ENCODE assay signal across 8 cellular contexts in genomic region chr5:128081111-128081865, GRCh38. TPM values are rescaled to one million over a fixed set of nuclear protein-coding genes. Genes with fewer than 3 reads are reported as not detected.
DNase-seq lines count a peak whose midpoint lies in the region; ATAC-seq and TF ChIP-seq lines count a peak whose summit lies in the region.

No MANE protein-coding gene starts in this region.

- peaks cover 0 to 37% of the 10 kb centered on the region in 2 donors for H3K4me1 ChIP-seq in right atrium auricular region
- no peaks in the 10 kb centered on the region for H3K4me1 ChIP-seq in right cardiac atrium (ENCODE audit: control insufficient read depth, insufficient read depth, low read length)
- H3K4me1 ChIP-seq in left lung, result peaks cover 15 to 56% of the 10 kb centered on the region in 2 donors
- H3K4me1 ChIP-seq in aorta (ENCODE audit: control insufficient read depth in 1 of 2, insufficient read depth in 2 of 2, low read length in 2 of 2), result peaks cover 0 to 3% of the 10 kb centered on the region in 2 donors

- H3K4me3 ChIP-seq in right atrium auricular region, result peak overlapping the region; percentile 81 to 86
- no peak overlapping the region for H3K4me3 ChIP-seq in right cardiac atrium (ENCODE audit: low read length)
- peak overlapping the region in 1 of 2 donors; percentile 89 for H3K4me3 ChIP-seq in left lung
- H3K4me3 ChIP-seq in aorta (ENCODE audit: low read length in 2 of 2), result peak overlapping the region; percentile 4 to 93

- ATAC-seq in right cardiac atrium, result no peak
- no peak for ATAC-seq in activated CD8-positive, alpha-beta T cell treated with anti-CD3 and anti-CD28 coated beads, Interleukin-2, amount 10 ng/mL, durations not matched to agents 7 days and 5 days
- ATAC-seq in left lung, result no peak
- no peak for ATAC-seq in aorta (ENCODE audit: low FRiP score)

- H3K27ac ChIP-seq in right atrium auricular region (peak overlapping the region; percentile 17 to 97), right cardiac atrium (ENCODE audit: low read length) (no peak overlapping the region), left lung (peak overlapping the region; percentile 96), aorta (ENCODE audit: low read depth in 1 of 2, low read length in 2 of 2) (no peak overlapping the region)

- H3K27ac Mint-ChIP-seq in activated CD8-positive, alpha-beta T cell treated with anti-CD3 and anti-CD28 coated beads, Interleukin-2, amount 10 ng/mL, durations not matched to agents 7 days and 5 days, result peak overlapping the region; percentile 87

- DNase-seq in right atrium auricular region (ENCODE audit: low spot score) (no peak), right cardiac atrium (no peak), left lung (no peak), aorta (no peak), UCSD-AML1 (lab: John Stamatoyannopoulos, UW; ENCODE audit: unreplicated experiment) (no peak), mucosa of gallbladder (ENCODE audit: low spot score) (no peak)
- no peak for DNase-seq in activated CD8-positive, alpha-beta T cell treated with anti-CD3 and anti-CD28 coated beads, Interleukin-2, amount 10 ng/mL, durations not matched to agents 7 days and 5 days
- DNase-seq in activated CD8-positive, alpha-beta memory T cell treated with anti-CD3 and anti-CD28 coated beads, Interleukin-2, amount 50 U/mL, for 4 hours, result no peak

- H3K9me3 Mint-ChIP-seq in activated CD8-positive, alpha-beta T cell treated with anti-CD3 and anti-CD28 coated beads, Interleukin-2, amount 10 ng/mL, durations not matched to agents 7 days and 5 days (ENCODE audit: insufficient read depth), result no peaks in the 10 kb centered on the region

- H3K36me3 ChIP-seq in right atrium auricular region (no peaks in the 10 kb centered on the region), left lung (no peaks in the 10 kb centered on the region), aorta (ENCODE audit: control insufficient read depth in 1 of 2, insufficient read depth in 2 of 2, low read length in 1 of 2) (no peaks in the 10 kb centered on the region)

- no peaks in the 10 kb centered on the region for H3K36me3 Mint-ChIP-seq in activated CD8-positive, alpha-beta T cell treated with anti-CD3 and anti-CD28 coated beads, Interleukin-2, amount 10 ng/mL, durations not matched to agents 7 days and 5 days (ENCODE audit: low read depth)

- intact Hi-C loops in right cardiac atrium (cut with DNase I), result loop anchor here in 2 of 4 donors (5.0 to 10.0 kb wide), 2 partner anchors 206 to 324 kb away; no protein-coding TSS in a partner anchor
- intact Hi-C loops in left lung (cut with DNase I), result no loop called here
- intact Hi-C loops in aorta (cut with DNase I), result loop anchor here in 1 of 2 donors (5.0 to 10.0 kb wide), 2 partner anchors 206 to 564 kb away; partner anchors contain the start of gene PRRC1

- 67% methylated on average over 5 of the region's 5 CpGs for WGBS in right cardiac atrium
- WGBS in aorta, 2 donors, result 55 to 62% methylated on average over 5 of the region's 5 CpGs

- H3K4me3 Mint-ChIP-seq in activated CD8-positive, alpha-beta T cell treated with anti-CD3 and anti-CD28 coated beads, Interleukin-2, amount 10 ng/mL, durations not matched to agents 7 days and 5 days, result peak overlapping the region; percentile 78

- H3K27me3 ChIP-seq in right atrium auricular region (no peaks in the 10 kb centered on the region), right cardiac atrium (ENCODE audit: control insufficient read depth, insufficient read depth) (no peaks in the 10 kb centered on the region), left lung (peaks cover 0 to 4% of the 10 kb centered on the region in 2 donors), aorta (ENCODE audit: control insufficient read depth in 1 of 2, insufficient read depth in 2 of 2, low read length in 1 of 2) (no peaks in the 10 kb centered on the region)

- TF ChIP-seq CTCF in right atrium auricular region (IDR thresholded peaks at IDR 0.05) (peak in 1 of 2 donors; percentile 36), left lung (IDR thresholded peaks at IDR 0.05) (peak; percentile 9 to 19)

- CTCF ChIA-PET in activated CD8-positive, alpha-beta T cell treated with anti-CD3 and anti-CD28 coated beads, Interleukin-2, amount 10 ng/mL, durations not matched to agents 7 days and 5 days (lab: Charles Lee), result interaction anchor here (0.5 to 2.4 kb wide), 2 partner anchors 13 to 487 kb away, joined by 3 to 5 read pairs; no protein-coding TSS in a partner anchor

- no peaks in the 10 kb centered on the region for H3K9me3 ChIP-seq in right atrium auricular region
- H3K9me3 ChIP-seq in right cardiac atrium (ENCODE audit: control insufficient read depth, low read length), result no peaks in the 10 kb centered on the region
- H3K9me3 ChIP-seq in left lung, result no peaks in the 10 kb centered on the region
- no peaks in the 10 kb centered on the region for H3K9me3 ChIP-seq in aorta (ENCODE audit: control insufficient read depth, low read length)

- POLR2A ChIA-PET in activated CD8-positive, alpha-beta T cell treated with anti-CD3 and anti-CD28 coated beads, Interleukin-2, amount 10 ng/mL, durations not matched to agents 7 days and 5 days (lab: Charles Lee), result interaction anchor here (0.7 kb wide), 1 partner anchor 120 kb away, joined by 3 read pairs; no protein-coding TSS in a partner anchor

- no peaks in the 10 kb centered on the region for H3K27me3 Mint-ChIP-seq in activated CD8-positive, alpha-beta T cell treated with anti-CD3 and anti-CD28 coated beads, Interleukin-2, amount 10 ng/mL, durations not matched to agents 7 days and 5 days (ENCODE audit: low read depth)

- H3K4me1 Mint-ChIP-seq in activated CD8-positive, alpha-beta T cell treated with anti-CD3 and anti-CD28 coated beads, Interleukin-2, amount 10 ng/mL, durations not matched to agents 7 days and 5 days (ENCODE audit: low read depth), result peaks cover 44% of the 10 kb centered on the region

RNA-seq across cellular contexts. Expression of gene SLC12A2, which starts 2.3 kb away (rescaled TPM):
- total RNA-seq in right atrium auricular region, result 10 to 100 TPM in 1 of 2 donors, 1 to 10 TPM in 1; 9.1 to 17.1 TPM
- total RNA-seq in right cardiac atrium, result 10 to 100 TPM in 2 of 4 donors, 1 to 10 TPM in 2; 8.9 to 18.7 (median 10.5) TPM
- 2.4 TPM for polyA plus RNA-seq in right cardiac atrium
- 10 to 100 TPM; 13.4 to 17.0 TPM for total RNA-seq in activated CD8-positive, alpha-beta T cell treated with anti-CD3 and anti-CD28 coated beads, Interleukin-2, amount 10 ng/mL, durations not matched to agents 7 days and 5 days
- 10 to 100 TPM; 33.7 to 43.9 TPM for total RNA-seq in left lung
- total RNA-seq in aorta, result 10 to 100 TPM; 14.3 to 16.7 TPM
- 1 to 10 TPM; 1.3 to 2.0 TPM for polyA plus RNA-seq in aorta
- 340 TPM for total RNA-seq in mucosa of gallbladder

Comparison
In these comparisons a context has a peak if more than half of its experiments do, and no peak if none do; other contexts are left out.
1. H3K27ac ChIP-seq: peak in right atrium auricular region (2 of 2) and left lung (2 of 2); none in right cardiac atrium (single experiment) and aorta (0 of 2).